ENCODE assay signal across 16 cellular contexts in the genomic region with DNA sequence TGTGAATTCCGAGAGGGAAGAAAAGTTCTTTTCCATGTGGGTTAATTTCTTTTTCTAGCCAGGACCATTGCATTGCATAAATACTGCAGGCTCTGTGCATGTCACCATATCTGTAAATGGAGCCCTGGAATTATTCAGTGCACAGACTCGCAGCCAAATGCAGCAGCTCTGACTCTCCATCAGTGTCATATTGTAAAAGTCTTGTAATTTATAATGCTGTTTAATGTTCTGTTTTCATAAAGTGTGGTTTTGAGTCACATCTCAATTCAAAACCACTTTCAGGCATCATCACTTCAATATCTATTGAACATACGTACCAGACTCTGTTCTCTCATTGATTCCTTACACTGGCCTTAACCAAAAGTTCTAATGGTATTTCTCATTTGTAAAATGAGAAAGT.
DNase-seq lines count a peak whose midpoint lies in the region; TF ChIP-seq lines count a peak whose summit lies in the region.
"Had no signal": no experiment of that assay in that cellular context is flagged by ENCODE, and none has a peak within 500 bp of the region (broad histone marks: within the 10 kb centered on the region; RNA-seq: fewer than 3 reads in every experiment).

No MANE protein-coding gene starts in this region.

- no peak overlapping the region for H3K27ac Mint-ChIP-seq in glutamatergic neuron (ENCODE audit: unreplicated experiment)
- H3K27ac Mint-ChIP-seq: memory B cell, nephron progenitor cell, WTC11 had no signal

- no peak for TF ChIP-seq CTCF in glutamatergic neuron (IDR thresholded peaks at IDR 0.05; ENCODE audit: partially characterized antibody, unreplicated experiment)
- TF ChIP-seq CTCF in GM10266 (IDR thresholded peaks at IDR 0.05; ENCODE audit: control insufficient read depth, insufficient read depth, low read depth, missing control alignments), result no peak

- H3K27me3 ChIP-seq in adipocyte (replicated peaks; ENCODE audit: control insufficient read depth, insufficient read depth, low read length) (no peaks in the 10 kb centered on the region), neuron (ENCODE audit: insufficient read depth, low read length) (no peaks in the 10 kb centered on the region)

- H3K4me3 Mint-ChIP-seq in glutamatergic neuron (ENCODE audit: unreplicated experiment), result no peak overlapping the region
- H3K4me3 Mint-ChIP-seq: memory B cell, nephron progenitor cell, WTC11 had no signal

- H3K4me3 ChIP-seq in adipocyte (ENCODE audit: low read length) (no peak overlapping the region), neuron (ENCODE audit: low read length) (no peak overlapping the region)

- H3K4me1 ChIP-seq in adipocyte (ENCODE audit: control insufficient read depth, insufficient read depth, low read length) (no peaks in the 10 kb centered on the region), neuron (ENCODE audit: insufficient read depth, low read length) (peaks cover 5% of the 10 kb centered on the region)

- no peak overlapping the region for H3K9ac ChIP-seq in adipocyte (ENCODE audit: low read length)

- H3K9me3 Mint-ChIP-seq in glutamatergic neuron (ENCODE audit: unreplicated experiment), result peaks cover 1% of the 10 kb centered on the region

- peaks cover 8% of the 10 kb centered on the region for H3K36me3 Mint-ChIP-seq in glutamatergic neuron (ENCODE audit: unreplicated experiment)
- H3K36me3 Mint-ChIP-seq: memory B cell had no signal

- H3K9me3 ChIP-seq in adipocyte (ENCODE audit: control insufficient read depth, low read length), result no peaks in the 10 kb centered on the region
- no peaks in the 10 kb centered on the region for H3K9me3 ChIP-seq in neuron (ENCODE audit: low read length)

- DNase-seq in EH (ENCODE audit: low read depth) (peak; percentile 6), HS-27A (ENCODE audit: low read depth) (peak; percentile 20), adipocyte (ENCODE audit: low read depth) (peak; percentile 8), glutamatergic neuron (no peak), GM10266 (ENCODE audit: extremely low spot score) (no peak), AML-193 (lab: John Stamatoyannopoulos, UW) (no peak)
- DNase-seq: activated CD8-positive, alpha-beta memory T cell treated with anti-CD3 and anti-CD28 coated beads, Interleukin-2, amount 50 U/mL, for 4 hours; head of caudate nucleus; NCI-H1092; NCI-H2171; nephron progenitor cell; retina; RPMI8226 had no signal

- H2AFZ ChIP-seq in neuron (ENCODE audit: low read depth, low read length), result peak overlapping the region; percentile 84

- no peaks in the 10 kb centered on the region for H3K4me1 Mint-ChIP-seq in glutamatergic neuron (ENCODE audit: low read depth, unreplicated experiment)
- H3K4me1 Mint-ChIP-seq: memory B cell had no signal

- no peaks in the 10 kb centered on the region for H3K27me3 Mint-ChIP-seq in glutamatergic neuron (ENCODE audit: unreplicated experiment)
- H3K27me3 Mint-ChIP-seq: memory B cell had no signal

- H3K36me3 ChIP-seq in adipocyte (ENCODE audit: control insufficient read depth, insufficient read depth, low read length, severe bottlenecking) (no peaks in the 10 kb centered on the region), neuron (ENCODE audit: insufficient read depth, low read length) (no peaks in the 10 kb centered on the region)

Comparison
In these comparisons a context has a peak if more than half of its experiments do, and no peak if none do; other contexts are left out.
1. DNase-seq: peak in EH (single experiment), HS-27A (single experiment) and adipocyte (single experiment); none in glutamatergic neuron (single experiment), GM10266 (single experiment) and AML-193 (0 of 2).